In the genomic region with DNA sequence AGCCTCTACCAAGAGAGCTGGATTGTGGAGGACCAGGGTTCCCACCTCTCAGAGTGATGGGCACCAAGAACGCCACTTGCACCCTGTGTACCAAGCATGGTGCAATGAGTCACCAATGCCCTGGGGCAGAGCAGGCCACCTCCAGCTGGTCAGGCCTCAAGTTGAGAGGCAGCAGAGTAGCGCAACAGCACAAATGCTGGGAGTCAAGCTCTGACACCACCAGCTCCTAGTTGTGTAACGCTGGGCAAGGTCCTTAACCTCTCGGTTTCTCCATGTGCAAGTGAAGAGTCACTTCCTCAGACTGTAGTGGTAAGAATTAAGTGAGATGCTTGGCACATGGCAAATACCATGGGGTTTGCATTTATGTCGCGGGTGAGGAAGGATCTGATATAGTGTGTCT, we compare ENCODE assay signal across 14 cellular contexts. TPM values are rescaled to one million over a fixed set of nuclear protein-coding genes. Genes with fewer than 3 reads are reported as not detected.
DNase-seq lines count a peak whose midpoint lies in the region; ATAC-seq and TF ChIP-seq lines count a peak whose summit lies in the region.
"Had no signal": no experiment of that assay in that cellular context is flagged by ENCODE, and none has a peak within 500 bp of the region (broad histone marks: within the 10 kb centered on the region; RNA-seq: fewer than 3 reads in every experiment).

No MANE protein-coding gene starts in this region.

- H3K36me3 Mint-ChIP-seq in activated CD8-positive, alpha-beta T cell treated with anti-CD3 and anti-CD28 coated beads for 36 hours (ENCODE audit: low read depth): peaks cover 18% of the 10 kb centered on the region
- H3K36me3 Mint-ChIP-seq in activated CD8-positive, alpha-beta T cell treated with anti-CD3 and anti-CD28 coated beads, Interleukin-2, amount 10 ng/mL, durations not matched to agents 7 days and 5 days (ENCODE audit: low read depth): peaks cover 13% of the 10 kb centered on the region
- no peaks in the 10 kb centered on the region for H3K36me3 Mint-ChIP-seq in endodermal cell (ENCODE audit: low read depth)

- ATAC-seq in activated CD8-positive, alpha-beta T cell treated with anti-CD3 and anti-CD28 coated beads for 36 hours: no peak
- ATAC-seq in activated CD8-positive, alpha-beta T cell treated with anti-CD3 and anti-CD28 coated beads, Interleukin-2, amount 10 ng/mL, durations not matched to agents 7 days and 5 days: no peak
- no peak for ATAC-seq in HG02623 (IDR thresholded peaks at IDR 0.05; ENCODE audit: unreplicated experiment)

- H3K27me3 ChIP-seq in endodermal cell (ENCODE audit: control insufficient read depth, insufficient read depth, low read length, poor library complexity, severe bottlenecking) (no peaks in the 10 kb centered on the region), neutrophil (no peaks in the 10 kb centered on the region), SJCRH30 (no peaks in the 10 kb centered on the region)
- H3K27me3 ChIP-seq: heart right ventricle, thyroid gland had no signal

- H3K4me1 ChIP-seq in endodermal cell (ENCODE audit: control insufficient read depth, insufficient read depth, low read length) (peaks cover 2% of the 10 kb centered on the region), neutrophil (ENCODE audit: control insufficient read depth in 1 of 2, insufficient read depth in 1 of 2, low read depth in 1 of 2, low read length in 1 of 2) (peaks cover 62 to 63% of the 10 kb centered on the region in 2 experiments), SJCRH30 (peaks cover 15% of the 10 kb centered on the region)
- H3K4me1 ChIP-seq: thyroid gland had no signal

- H3K27me3 Mint-ChIP-seq in activated CD8-positive, alpha-beta T cell treated with anti-CD3 and anti-CD28 coated beads for 36 hours: no peaks in the 10 kb centered on the region
- no peaks in the 10 kb centered on the region for H3K27me3 Mint-ChIP-seq in activated CD8-positive, alpha-beta T cell treated with anti-CD3 and anti-CD28 coated beads, Interleukin-2, amount 10 ng/mL, durations not matched to agents 7 days and 5 days (ENCODE audit: low read depth)
- H3K27me3 Mint-ChIP-seq in endodermal cell (ENCODE audit: insufficient read depth): peaks cover 7% of the 10 kb centered on the region

- peak overlapping the region; percentile 2 for H3K27ac Mint-ChIP-seq in activated CD8-positive, alpha-beta T cell treated with anti-CD3 and anti-CD28 coated beads for 36 hours
- no peak overlapping the region for H3K27ac Mint-ChIP-seq in activated CD8-positive, alpha-beta T cell treated with anti-CD3 and anti-CD28 coated beads, Interleukin-2, amount 10 ng/mL, durations not matched to agents 7 days and 5 days
- H3K27ac Mint-ChIP-seq in endodermal cell: no peak overlapping the region

- DNase-seq in activated CD8-positive, alpha-beta T cell treated with anti-CD3 and anti-CD28 coated beads for 36 hours: no peak
- no peak for DNase-seq in activated CD8-positive, alpha-beta T cell treated with anti-CD3 and anti-CD28 coated beads, Interleukin-2, amount 10 ng/mL, durations not matched to agents 7 days and 5 days
- DNase-seq in NCI-H69 (lab: John Stamatoyannopoulos, UW): peak; percentile 41
- DNase-seq in endodermal cell: peak; percentile 48
- DNase-seq in hepatic stellate cell (ENCODE audit: low spot score): no peak
- no peak for DNase-seq in SJCRH30
- DNase-seq: activated gamma-delta T cell treated with Interleukin-2 at 50 U/mL for 16 hours, heart right ventricle, KBM-7, OCI-M1, thyroid gland had no signal

- POLR2A ChIA-PET in activated CD8-positive, alpha-beta T cell treated with anti-CD3 and anti-CD28 coated beads for 36 hours (lab: Charles Lee): interaction anchor here (1.0 to 1.2 kb wide), 2 partner anchors 24 to 33 kb away, joined by 3 to 4 read pairs; no protein-coding TSS in a partner anchor
- POLR2A ChIA-PET in activated CD8-positive, alpha-beta T cell treated with anti-CD3 and anti-CD28 coated beads, Interleukin-2, amount 10 ng/mL, durations not matched to agents 7 days and 5 days (lab: Charles Lee): no interaction called here

- CTCF ChIA-PET in activated CD8-positive, alpha-beta T cell treated with anti-CD3 and anti-CD28 coated beads for 36 hours (lab: Charles Lee): no interaction called here
- CTCF ChIA-PET in activated CD8-positive, alpha-beta T cell treated with anti-CD3 and anti-CD28 coated beads, Interleukin-2, amount 10 ng/mL, durations not matched to agents 7 days and 5 days (lab: Charles Lee): interaction anchor here (1.1 to 2.4 kb wide), 2 partner anchors 18 to 76 kb away, joined by 3 to 5 read pairs; no protein-coding TSS in a partner anchor

- H3K36me3 ChIP-seq in endodermal cell (ENCODE audit: control insufficient read depth, insufficient read depth, low read length): no peaks in the 10 kb centered on the region
- no peaks in the 10 kb centered on the region for H3K36me3 ChIP-seq in neutrophil
- no peaks in the 10 kb centered on the region for H3K36me3 ChIP-seq in SJCRH30
- H3K36me3 ChIP-seq: thyroid gland had no signal

- H3K9me3 ChIP-seq in endodermal cell (ENCODE audit: control insufficient read depth, low read length) (no peaks in the 10 kb centered on the region), neutrophil (no peaks in the 10 kb centered on the region), SJCRH30 (replicated peaks) (no peaks in the 10 kb centered on the region)
- H3K9me3 ChIP-seq: thyroid gland had no signal

- no peak overlapping the region for H3K4me3 Mint-ChIP-seq in activated CD8-positive, alpha-beta T cell treated with anti-CD3 and anti-CD28 coated beads for 36 hours
- H3K4me3 Mint-ChIP-seq in activated CD8-positive, alpha-beta T cell treated with anti-CD3 and anti-CD28 coated beads, Interleukin-2, amount 10 ng/mL, durations not matched to agents 7 days and 5 days: no peak overlapping the region
- H3K4me3 Mint-ChIP-seq in endodermal cell: no peak overlapping the region

- H3K4me3 ChIP-seq in endodermal cell (ENCODE audit: low read length) (no peak overlapping the region), neutrophil (ENCODE audit: low read depth in 1 of 2, low read length in 1 of 2) (peak overlapping the region in 1 of 2 experiments; percentile 23), SJCRH30 (no peak overlapping the region)
- H3K4me3 ChIP-seq: heart right ventricle, thyroid gland had no signal

- H3K27ac ChIP-seq in endodermal cell (ENCODE audit: low read depth, low read length) (no peak overlapping the region), neutrophil (peak overlapping the region; percentile 85), SJCRH30 (no peak overlapping the region)
- H3K27ac ChIP-seq: 22Rv1, thyroid gland had no signal

- H3K9me3 Mint-ChIP-seq in activated CD8-positive, alpha-beta T cell treated with anti-CD3 and anti-CD28 coated beads for 36 hours: no peaks in the 10 kb centered on the region
- H3K9me3 Mint-ChIP-seq in activated CD8-positive, alpha-beta T cell treated with anti-CD3 and anti-CD28 coated beads, Interleukin-2, amount 10 ng/mL, durations not matched to agents 7 days and 5 days (ENCODE audit: insufficient read depth): no peaks in the 10 kb centered on the region
- H3K9me3 Mint-ChIP-seq in endodermal cell: no peaks in the 10 kb centered on the region

- H3K4me1 Mint-ChIP-seq in activated CD8-positive, alpha-beta T cell treated with anti-CD3 and anti-CD28 coated beads for 36 hours (ENCODE audit: low read depth): peaks cover 77% of the 10 kb centered on the region
- H3K4me1 Mint-ChIP-seq in activated CD8-positive, alpha-beta T cell treated with anti-CD3 and anti-CD28 coated beads, Interleukin-2, amount 10 ng/mL, durations not matched to agents 7 days and 5 days (ENCODE audit: low read depth): peaks cover 73% of the 10 kb centered on the region
- H3K4me1 Mint-ChIP-seq in endodermal cell: peaks cover 17% of the 10 kb centered on the region

- no peak for TF ChIP-seq CTCF in activated CD8-positive, alpha-beta T cell treated with anti-CD3 and anti-CD28 coated beads for 36 hours (IDR thresholded peaks at IDR 0.05)
- TF ChIP-seq CTCF in endodermal cell (conservative IDR thresholded peaks at IDR 0.05) (no peak), neutrophil (IDR thresholded peaks at IDR 0.05) (no peak)

- no peak overlapping the region for H3K9ac ChIP-seq in endodermal cell (ENCODE audit: extremely low read depth, low read length, poor library complexity, severe bottlenecking)

- 88 to 94% methylated on average over 2 to 6 of the region's 6 CpGs for WGBS in endodermal cell (ENCODE audit: insufficient coverage in 1 of 2, insufficient read length in 1 of 2), 2 experiments

- intact Hi-C loops in activated CD8-positive, alpha-beta T cell treated with anti-CD3 and anti-CD28 coated beads for 36 hours (cut with micrococcal nuclease): no loop called here

RNA-seq across cellular contexts. Expression of a gene that starts 25.6 kb away (rescaled TPM):
- total RNA-seq in activated CD8-positive, alpha-beta T cell treated with anti-CD3 and anti-CD28 coated beads for 36 hours: 10 to 100 TPM; 12.3 to 12.9 TPM
- 1 to 10 TPM; 8.0 to 8.7 TPM for total RNA-seq in activated CD8-positive, alpha-beta T cell treated with anti-CD3 and anti-CD28 coated beads, Interleukin-2, amount 10 ng/mL, durations not matched to agents 7 days and 5 days
- total RNA-seq in endodermal cell: 1 to 10 TPM in 1 of 2 donors, under 1 TPM in 1; 0.71 to 1.9 TPM
- polyA plus RNA-seq in endodermal cell (2013, experiment 1 of 2): 1.6 TPM
- polyA plus RNA-seq in endodermal cell (2013, experiment 2 of 2): 1.5 TPM
- 1.7 and 2.9 TPM in 2 replicates for total RNA-seq in SJCRH30 (2014; rRNA removed; shearing (Covaris generic))

Comparison
In these comparisons a context has a peak if more than half of its experiments do, and no peak if none do; other contexts are left out.
1. DNase-seq: peak in NCI-H69 (single experiment) and endodermal cell (single experiment); none in activated CD8-positive, alpha-beta T cell treated with anti-CD3 and anti-CD28 coated beads for 36 hours (single experiment), activated CD8-positive, alpha-beta T cell treated with anti-CD3 and anti-CD28 coated beads, Interleukin-2, amount 10 ng/mL, durations not matched to agents 7 days and 5 days (single experiment), hepatic stellate cell (single experiment) and SJCRH30 (0 of 2).